ENCODE assay signal across 1 cellular context in genomic region chr20:33008336-33009213, GRCh38.
TF ChIP-seq lines count a peak whose summit lies in the region.

No MANE protein-coding gene starts in this region.

TF ChIP-seq in HepG2, 621 proteins besides CTCF, POLR2A, EP300 and RAD21 (continued from another document and continues in another):
- TF ChIP-seq MLLT10 (CRISPR knock-in tag; IDR thresholded peaks at IDR 0.05): no peak
- no peak for TF ChIP-seq FOXO4 (CRISPR knock-in tag; conservative IDR thresholded peaks at IDR 0.05)
- no peak for TF ChIP-seq HCFC1 (IDR thresholded peaks at IDR 0.05; ENCODE audit: low read depth, low read length)
- no peak for TF ChIP-seq SRF (IDR thresholded peaks at IDR 0.05; ENCODE audit: low read depth, low read length)
- no peak; the same call in none of the 2 replicates for TF ChIP-seq FOXJ3 (CRISPR knock-in tag; IDR thresholded peaks at IDR 0.05; ENCODE audit: borderline replicate concordance)
- TF ChIP-seq CREB3 (CRISPR knock-in tag; IDR thresholded peaks at IDR 0.05): peak; percentile 77; the same call in 1 of the 2 replicates
- peak; percentile 53 for TF ChIP-seq PTBP1 (IDR thresholded peaks at IDR 0.05; ENCODE audit: low read depth, low read length, poor library complexity, severe bottlenecking)
- no peak; the same call in 1 of the 2 replicates for TF ChIP-seq ARID4A (CRISPR knock-in tag; IDR thresholded peaks at IDR 0.05; ENCODE audit: borderline replicate concordance)
- no peak for TF ChIP-seq PHB2 (IDR thresholded peaks at IDR 0.05; ENCODE audit: partially characterized antibody)
- TF ChIP-seq ETS1 (CRISPR knock-in tag; IDR thresholded peaks at IDR 0.05): peak; percentile 84; the same call in 1 of the 2 replicates
- no peak for TF ChIP-seq CEBPZ (IDR thresholded peaks at IDR 0.05; ENCODE audit: low read length)
- no peak for TF ChIP-seq ZSCAN22 (CRISPR knock-in tag; IDR thresholded peaks at IDR 0.05)
- peak; percentile 62; the same call in 1 of the 2 replicates for TF ChIP-seq ZNF225 (CRISPR knock-in tag; IDR thresholded peaks at IDR 0.05)
- peak; percentile 13; the same call in 1 of the 2 replicates for TF ChIP-seq DPF2 (CRISPR knock-in tag; IDR thresholded peaks at IDR 0.05; ENCODE audit: borderline replicate concordance, low read depth)
- TF ChIP-seq ZNF142 (CRISPR knock-in tag; IDR thresholded peaks at IDR 0.05): no peak
- TF ChIP-seq ZNF329 (CRISPR knock-in tag; IDR thresholded peaks at IDR 0.05; ENCODE audit: low read depth): no peak
- TF ChIP-seq RERE (CRISPR knock-in tag; IDR thresholded peaks at IDR 0.05; ENCODE audit: low read depth): peak; percentile 37; the same call in 1 of the 2 replicates
- no peak for TF ChIP-seq ZNF678 (CRISPR knock-in tag; IDR thresholded peaks at IDR 0.05)
- peak; percentile 87 for TF ChIP-seq TFE3 (CRISPR knock-in tag; IDR thresholded peaks at IDR 0.05)
- no peak; the same call in 1 of the 2 replicates for TF ChIP-seq ZNF619 (CRISPR knock-in tag; IDR thresholded peaks at IDR 0.05)
- TF ChIP-seq HNF4G (IDR thresholded peaks at IDR 0.05; ENCODE audit: borderline replicate concordance, low read depth, low read length): 0 out of 2 replicates have a peak, but pooled peaks have one; percentile 4
- TF ChIP-seq HNF4G (CRISPR knock-in tag; IDR thresholded peaks at IDR 0.05; ENCODE audit: borderline replicate concordance, low read depth): peak; percentile 48; the same call in 1 of the 2 replicates
- no peak for TF ChIP-seq ZNF576 (CRISPR knock-in tag; IDR thresholded peaks at IDR 0.05)
- 0 out of 2 replicates have a peak, but pooled peaks have one; percentile 59 for TF ChIP-seq ZNF670 (CRISPR knock-in tag; IDR thresholded peaks at IDR 0.05; ENCODE audit: borderline replicate concordance)
- 0 out of 2 replicates have a peak, but pooled peaks have one; percentile 14 for TF ChIP-seq NFKBIZ (CRISPR knock-in tag; IDR thresholded peaks at IDR 0.05)
- peak; percentile 24 for TF ChIP-seq MED8 (CRISPR knock-in tag; IDR thresholded peaks at IDR 0.05; ENCODE audit: insufficient replicate concordance)
- no peak for TF ChIP-seq RFX3 (CRISPR knock-in tag; IDR thresholded peaks at IDR 0.05)
